Comparison of ENCODE assay signal across 8 cellular contexts in the genomic region with DNA sequence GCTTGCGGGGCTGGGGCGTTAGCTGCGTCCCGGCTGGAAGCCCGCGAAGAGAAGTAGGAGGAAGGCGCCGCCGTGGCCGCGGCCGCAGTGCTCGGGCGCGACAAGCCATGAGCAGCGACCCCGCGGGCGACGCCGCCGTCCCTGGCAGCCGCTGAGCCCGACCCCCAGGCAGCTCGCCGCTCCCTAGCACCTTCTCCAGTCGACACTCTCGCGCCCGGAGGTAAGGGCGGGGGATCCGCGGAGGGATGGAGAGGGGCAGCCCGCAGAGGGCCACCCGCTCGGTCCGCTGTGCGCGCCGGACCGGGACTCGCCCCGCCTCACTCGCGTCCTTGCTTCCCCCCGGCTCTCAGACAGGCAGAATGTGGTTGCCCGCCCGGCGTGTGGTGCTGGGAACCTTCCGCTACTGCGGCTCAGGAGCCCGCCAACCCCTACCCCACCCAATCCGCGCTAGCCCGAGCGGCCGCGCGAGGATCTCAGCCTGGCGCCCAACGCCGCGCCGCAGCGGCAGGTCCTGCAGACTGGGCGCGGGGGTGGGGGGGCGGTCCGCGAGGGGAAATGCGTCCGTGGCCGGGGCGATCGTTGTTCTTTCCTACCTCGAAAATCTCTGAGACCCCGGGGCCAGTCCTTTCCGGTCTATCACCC. TPM values are rescaled to one million over a fixed set of nuclear protein-coding genes. Genes with fewer than 3 reads are reported as not detected.
DNase-seq lines count a peak whose midpoint lies in the region; ATAC-seq, FAIRE-seq and TF ChIP-seq lines count a peak whose summit lies in the region.

A gene (plus strand): TSS at position 18 of the 642 bp plus-strand sequence. CDS start 53,354 bp downstream, outside the sequence.

- TF ChIP-seq CTCF in NB4 (IDR thresholded peaks at IDR 0.05; ENCODE audit: low read depth, low read length) = no peak
- no peak for TF ChIP-seq CTCF in WERI-Rb-1 (IDR thresholded peaks at IDR 0.05; ENCODE audit: low read depth, low read length)
- no peak for TF ChIP-seq CTCF in kidney (IDR thresholded peaks at IDR 0.05; ENCODE audit: borderline replicate concordance, extremely low read depth, insufficient read depth)

- H3K9me3 ChIP-seq in WERI-Rb-1 (ENCODE audit: severe bottlenecking) (no peaks in the 10 kb centered on the region), kidney (ENCODE audit: control insufficient read depth in 1 of 2, low read length in 2 of 2) (no peaks in the 10 kb centered on the region)

- DNase-seq in SIG-M5 treated with dmso at 0.1 percent for 504 hours (lab: John Stamatoyannopoulos, UW; ENCODE audit: unreplicated experiment) (peak; percentile 42), SIG-M5 (lab: John Stamatoyannopoulos, UW) (no peak), NB4 (ENCODE audit: low read depth) (peak; percentile 81), WERI-Rb-1 (peak; percentile 68), caudate nucleus (lab: John Stamatoyannopoulos, UW) (peak in 26 of 61 donors; percentile 27 to 81 (median 61)), kidney (peak; percentile 88)
- peak; percentile 17 to 34 for DNase-seq in stimulated activated CD4-positive, alpha-beta T cell treated with anti-CD3 and anti-CD28 coated beads, Interleukin-1b, Interleukin-23, amount 100 ng/mL, for 4 hours (ENCODE audit: low read depth in 2 of 2)

- intact Hi-C loops in kidney (cut with DNase I) = loop anchor here (5.0 kb wide), 1 partner anchor 129 kb away; no protein-coding TSS in a partner anchor

- FAIRE-seq in kidney (lab: Jason Lieb, UNC) = no peak

- H3K4me1 ChIP-seq in kidney (ENCODE audit: control insufficient read depth in 1 of 2, insufficient read depth in 1 of 2, low read depth in 1 of 2, low read length in 2 of 2) = peaks cover 0 to 8% of the 10 kb centered on the region in 2 donors

- no peaks in the 10 kb centered on the region for H3K27me3 ChIP-seq in WERI-Rb-1 (ENCODE audit: insufficient read depth, low read depth, severe bottlenecking)

- H3K36me3 ChIP-seq in WERI-Rb-1 (no peaks in the 10 kb centered on the region; the same call in 1 of the 2 replicates), kidney (ENCODE audit: control insufficient read depth in 1 of 2, insufficient read depth in 2 of 2, low read length in 2 of 2) (no peaks in the 10 kb centered on the region)

- H3K4me3 ChIP-seq in NB4 (ENCODE audit: low read depth, low read length) (peak within 1 kb of the TSS; percentile 81), WERI-Rb-1 (ENCODE audit: low read depth, low read length) (peak within 1 kb of the TSS; percentile 85), kidney (ENCODE audit: low read length in 2 of 2) (peak within 1 kb of the TSS; percentile 74 to 85)

- ATAC-seq in HG02610 (IDR thresholded peaks at IDR 0.05; ENCODE audit: unreplicated experiment) = peak; percentile 41

- peak; percentile 1 for TF ChIP-seq POLR2A in NB4 (IDR thresholded peaks at IDR 0.05; ENCODE audit: extremely low read depth, insufficient read length)

- H3K27ac ChIP-seq in WERI-Rb-1 (peak within 1 kb of the TSS; percentile 68), caudate nucleus (ENCODE audit: low read depth, low read length) (peak within 1 kb of the TSS; percentile 96), kidney (ENCODE audit: low read depth in 2 of 2, low read length in 2 of 2) (peak within 1 kb of the TSS; percentile 85 to 89)

- peak within 1 kb of the TSS; percentile 77 to 78 for H3K9ac ChIP-seq in kidney (ENCODE audit: low read length in 2 of 2)

RNA-seq across cellular contexts. Expression of the gene that starts here (rescaled TPM):
- total RNA-seq in kidney = 12.7 TPM
- 2.6 TPM for polyA plus RNA-seq in kidney (ENCODE audit: insufficient read depth, low read depth, low replicate concordance)
